ENCODE assay signal across 30 cellular contexts in genomic region chr22:25900390-25900789, GRCh38.
"Had no signal": no experiment of that assay in that cellular context is flagged by ENCODE, and none has a peak within 500 bp of the region (broad histone marks: within the 10 kb centered on the region; RNA-seq: fewer than 3 reads in every experiment).

No MANE protein-coding gene starts in this region.

- H3K27ac ChIP-seq: adrenal gland, body of pancreas, coronary artery, esophagus muscularis mucosa, foreskin keratinocyte, gastroesophageal sphincter had no signal

- H3K36me3 ChIP-seq: adrenal gland, gastroesophageal sphincter had no signal

- H3K4me3 Mint-ChIP-seq: activated CD4-positive, alpha-beta memory T cell treated with anti-CD3 and anti-CD28 coated beads for 36 hours; activated CD4-positive, alpha-beta T cell treated with anti-CD3 and anti-CD28 coated beads for 36 hours; activated CD4-positive, alpha-beta T cell treated with anti-CD3 and anti-CD28 coated beads, Interleukin-2, amount 10 ng/mL, durations not matched to agents 24 days and 14 days; activated CD8-positive, alpha-beta memory T cell treated with anti-CD3 and anti-CD28 coated beads, Interleukin-2, amount 10 ng/mL, durations not matched to agents 7 days and 5 days; activated CD8-positive, alpha-beta T cell treated with anti-CD3 and anti-CD28 coated beads, Interleukin-2, amount 10 ng/mL, durations not matched to agents 7 days and 5 days; activated naive CD4-positive, alpha-beta T cell treated with anti-CD3 and anti-CD28 coated beads for 36 hours; activated naive CD4-positive, alpha-beta T cell treated with anti-CD3 and anti-CD28 coated beads, Interleukin-2, amount 50 U/mL, for 24 hours; activated naive CD8-positive, alpha-beta T cell treated with anti-CD3 and anti-CD28 coated beads for 36 hours; activated naive CD8-positive, alpha-beta T cell treated with anti-CD3 and anti-CD28 coated beads, Interleukin-2, amount 50 U/mL, for 24 hours; activated T-helper 1 cell treated with anti-CD3 and anti-CD28 coated beads, Interleukin-12 subunit alpha, Interleukin-12 subunit beta, Interleukin-2, Interleukin-4 antibody, amounts not matched to agents 30 ng/mL and 10 ng/mL and 1 ng/mL, durations not matched to agents 14 hours and 24 hours and 36 hours; dendritic cell treated with granulocyte-macrophage colony-stimulating factor and Interleukin-4, amounts not matched to agents 40 ng/mL and 50 ng/mL, for 4 days; endodermal cell had no signal

- ATAC-seq: activated CD4-positive, alpha-beta T cell treated with anti-CD3 and anti-CD28 coated beads for 36 hours; activated CD8-positive, alpha-beta memory T cell treated with anti-CD3 and anti-CD28 coated beads, Interleukin-2, amount 10 ng/mL, durations not matched to agents 7 days and 5 days; activated CD8-positive, alpha-beta T cell treated with anti-CD3 and anti-CD28 coated beads, Interleukin-2, amount 10 ng/mL, durations not matched to agents 7 days and 5 days; activated naive CD8-positive, alpha-beta T cell treated with anti-CD3 and anti-CD28 coated beads, Interleukin-2, amount 50 U/mL, for 24 hours; body of pancreas; foreskin keratinocyte; gastroesophageal sphincter had no signal

- H3K4me1 Mint-ChIP-seq: activated CD4-positive, alpha-beta T cell treated with anti-CD3 and anti-CD28 coated beads for 36 hours; activated CD4-positive, alpha-beta T cell treated with anti-CD3 and anti-CD28 coated beads, Interleukin-2, amount 10 ng/mL, durations not matched to agents 24 days and 14 days; activated CD8-positive, alpha-beta memory T cell treated with anti-CD3 and anti-CD28 coated beads, Interleukin-2, amount 10 ng/mL, durations not matched to agents 7 days and 5 days; activated naive CD4-positive, alpha-beta T cell treated with anti-CD3 and anti-CD28 coated beads, Interleukin-2, amount 50 U/mL, for 24 hours; activated naive CD8-positive, alpha-beta T cell treated with anti-CD3 and anti-CD28 coated beads for 36 hours; activated naive CD8-positive, alpha-beta T cell treated with anti-CD3 and anti-CD28 coated beads, Interleukin-2, amount 50 U/mL, for 24 hours had no signal

- H3K9me3 ChIP-seq: adrenal gland, body of pancreas, heart right ventricle had no signal

- H3K27ac Mint-ChIP-seq: activated CD4-positive, alpha-beta memory T cell treated with anti-CD3 and anti-CD28 coated beads for 36 hours; activated CD4-positive, alpha-beta T cell treated with anti-CD3 and anti-CD28 coated beads for 36 hours; activated CD4-positive, alpha-beta T cell treated with anti-CD3 and anti-CD28 coated beads, Interleukin-2, amount 10 ng/mL, durations not matched to agents 24 days and 14 days; activated CD8-positive, alpha-beta memory T cell treated with anti-CD3 and anti-CD28 coated beads, Interleukin-2, amount 10 ng/mL, durations not matched to agents 7 days and 5 days; activated CD8-positive, alpha-beta T cell treated with anti-CD3 and anti-CD28 coated beads, Interleukin-2, amount 10 ng/mL, durations not matched to agents 7 days and 5 days; activated naive CD4-positive, alpha-beta T cell treated with anti-CD3 and anti-CD28 coated beads for 36 hours; activated naive CD4-positive, alpha-beta T cell treated with anti-CD3 and anti-CD28 coated beads, Interleukin-2, amount 50 U/mL, for 24 hours; activated naive CD8-positive, alpha-beta T cell treated with anti-CD3 and anti-CD28 coated beads for 36 hours; activated naive CD8-positive, alpha-beta T cell treated with anti-CD3 and anti-CD28 coated beads, Interleukin-2, amount 50 U/mL, for 24 hours; activated T-helper 1 cell treated with anti-CD3 and anti-CD28 coated beads, Interleukin-12 subunit alpha, Interleukin-12 subunit beta, Interleukin-2, Interleukin-4 antibody, amounts not matched to agents 30 ng/mL and 10 ng/mL and 1 ng/mL, durations not matched to agents 14 hours and 24 hours and 36 hours; activated T-helper 2 cell treated with anti-CD3 and anti-CD28 coated beads, Interferon-gamma antibody, Interleukin-2, Interleukin-4, amounts not matched to agents 10 μg/mL and 5 μg/mL and 100 μg/mL, durations not matched to agents 14 hours and 24 hours and 36 hours; dendritic cell treated with granulocyte-macrophage colony-stimulating factor and Interleukin-4, amounts not matched to agents 40 ng/mL and 50 ng/mL, for 4 days; endodermal cell had no signal

- H3K27me3 ChIP-seq: adrenal gland, body of pancreas, foreskin keratinocyte had no signal

- H3K9me3 Mint-ChIP-seq: activated CD4-positive, alpha-beta memory T cell treated with anti-CD3 and anti-CD28 coated beads for 36 hours; activated CD4-positive, alpha-beta T cell treated with anti-CD3 and anti-CD28 coated beads, Interleukin-2, amount 10 ng/mL, durations not matched to agents 24 days and 14 days; activated naive CD4-positive, alpha-beta T cell treated with anti-CD3 and anti-CD28 coated beads for 36 hours; activated naive CD4-positive, alpha-beta T cell treated with anti-CD3 and anti-CD28 coated beads, Interleukin-2, amount 50 U/mL, for 24 hours; activated naive CD8-positive, alpha-beta T cell treated with anti-CD3 and anti-CD28 coated beads for 36 hours; activated naive CD8-positive, alpha-beta T cell treated with anti-CD3 and anti-CD28 coated beads, Interleukin-2, amount 50 U/mL, for 24 hours; activated T-helper 1 cell treated with anti-CD3 and anti-CD28 coated beads, Interleukin-12 subunit alpha, Interleukin-12 subunit beta, Interleukin-2, Interleukin-4 antibody, amounts not matched to agents 30 ng/mL and 10 ng/mL and 1 ng/mL, durations not matched to agents 14 hours and 24 hours and 36 hours; activated T-helper 2 cell treated with anti-CD3 and anti-CD28 coated beads, Interferon-gamma antibody, Interleukin-2, Interleukin-4, amounts not matched to agents 10 μg/mL and 5 μg/mL and 100 μg/mL, durations not matched to agents 14 hours and 24 hours and 36 hours; dendritic cell treated with granulocyte-macrophage colony-stimulating factor and Interleukin-4, amounts not matched to agents 40 ng/mL and 50 ng/mL, for 4 days; endodermal cell had no signal

- H3K36me3 Mint-ChIP-seq: activated CD4-positive, alpha-beta memory T cell treated with anti-CD3 and anti-CD28 coated beads for 36 hours; activated CD8-positive, alpha-beta memory T cell treated with anti-CD3 and anti-CD28 coated beads, Interleukin-2, amount 10 ng/mL, durations not matched to agents 7 days and 5 days; activated naive CD4-positive, alpha-beta T cell treated with anti-CD3 and anti-CD28 coated beads, Interleukin-2, amount 50 U/mL, for 24 hours; activated naive CD8-positive, alpha-beta T cell treated with anti-CD3 and anti-CD28 coated beads for 36 hours had no signal

- DNase-seq: activated CD4-positive, alpha-beta memory T cell treated with anti-CD3 and anti-CD28 coated beads for 36 hours; activated CD4-positive, alpha-beta T cell treated with anti-CD3 and anti-CD28 coated beads for 36 hours; activated CD4-positive, alpha-beta T cell treated with anti-CD3 and anti-CD28 coated beads, Interleukin-2, amount 10 ng/mL, durations not matched to agents 24 days and 14 days; activated CD4-positive, CD25-positive, alpha-beta regulatory T cell; activated CD4-positive, CD25-positive, alpha-beta regulatory T cell treated with anti-CD3 and anti-CD28 coated beads, Interleukin-2, amount 50 U/mL, for 72 hours; activated CD8-positive, alpha-beta memory T cell treated with anti-CD3 and anti-CD28 coated beads, Interleukin-2, amount 10 ng/mL, durations not matched to agents 7 days and 5 days; activated CD8-positive, alpha-beta memory T cell treated with anti-CD3 and anti-CD28 coated beads, Interleukin-2, amount 50 U/mL, for 4 hours; activated CD8-positive, alpha-beta T cell treated with anti-CD3 and anti-CD28 coated beads, Interleukin-2, amount 10 ng/mL, durations not matched to agents 7 days and 5 days; activated effector memory CD4-positive, alpha-beta T cell treated with anti-CD3 and anti-CD28 coated beads, Interleukin-2, amount 50 U/mL, for 16 hours; activated naive CD4-positive, alpha-beta T cell treated with anti-CD3 and anti-CD28 coated beads for 36 hours; activated naive CD8-positive, alpha-beta T cell treated with anti-CD3 and anti-CD28 coated beads for 36 hours; activated naive CD8-positive, alpha-beta T cell treated with anti-CD3 and anti-CD28 coated beads, Interleukin-2, amount 50 U/mL, for 24 hours; activated T-cell treated with anti-CD3 and anti-CD28 coated beads, Interleukin-2, amount 50 U/mL, for 1 hour; activated T-cell treated with anti-CD3 and anti-CD28 coated beads, Interleukin-2, amount 50 U/mL, for 48 hours; adrenal gland; aorta; body of pancreas; central memory CD4-positive, alpha-beta T cell; effector memory CD4-positive, alpha-beta T cell; endodermal cell; foreskin keratinocyte; T-helper 2 cell had no signal

- H3K4me3 ChIP-seq: adrenal gland, body of pancreas, coronary artery, esophagus muscularis mucosa, gastroesophageal sphincter, heart right ventricle had no signal

- H3K4me1 ChIP-seq: adrenal gland, body of pancreas, esophagus muscularis mucosa, foreskin keratinocyte, gastroesophageal sphincter had no signal

- H3K27me3 Mint-ChIP-seq: activated CD4-positive, alpha-beta memory T cell treated with anti-CD3 and anti-CD28 coated beads for 36 hours; activated CD4-positive, alpha-beta T cell treated with anti-CD3 and anti-CD28 coated beads, Interleukin-2, amount 10 ng/mL, durations not matched to agents 24 days and 14 days; activated CD8-positive, alpha-beta memory T cell treated with anti-CD3 and anti-CD28 coated beads, Interleukin-2, amount 10 ng/mL, durations not matched to agents 7 days and 5 days had no signal
